Comparison of ENCODE assay signal across 22 cellular contexts in genomic region chr13:30479154-30479553, GRCh38. TPM values are rescaled to one million over a fixed set of nuclear protein-coding genes. Genes with fewer than 3 reads are reported as not detected.
A peak's percentile ranks its signal among the peaks of the same experiment; 100 is the strongest.
DNase-seq lines count a peak whose midpoint lies in the region; ATAC-seq, FAIRE-seq and TF ChIP-seq lines count a peak whose summit lies in the region.
"Had no signal": no experiment of that assay in that cellular context is flagged by ENCODE, and none has a peak within 500 bp of the region (broad histone marks: within the 10 kb centered on the region; RNA-seq: fewer than 3 reads in every experiment).

No MANE protein-coding gene starts in this region.

- H4K20me1 ChIP-seq in hepatocyte (ENCODE audit: insufficient read depth, poor library complexity, severe bottlenecking) = no peaks in the 10 kb centered on the region
- no peaks in the 10 kb centered on the region for H4K20me1 ChIP-seq in SK-N-SH (ENCODE audit: insufficient read depth)

- ATAC-seq in right lobe of liver = peak; percentile 89 to 91 (median 90)
- ATAC-seq: A549 had no signal

- POLR2A ChIA-PET in SK-N-SH (lab: Yijun Ruan, JAX) = no interaction called here

- H3K9me2 ChIP-seq in hepatocyte (replicated peaks; ENCODE audit: insufficient read depth) (no peaks in the 10 kb centered on the region), SK-N-SH (no peaks in the 10 kb centered on the region)

- intact Hi-C loops in right lobe of liver (cut with DNase I) = no loop called here
- intact Hi-C loops in ascending aorta (cut with DNase I) = no loop called here

- H3K4me1 ChIP-seq in HAP-1 (peaks cover 29% of the 10 kb centered on the region), hepatocyte (ENCODE audit: insufficient read depth) (peaks cover 14% of the 10 kb centered on the region), right lobe of liver (peaks cover 0 to 16% (median 0%) of the 10 kb centered on the region in 4 donors), small intestine (ENCODE audit: control insufficient read depth in 2 of 2, insufficient read depth in 1 of 2, low read depth in 1 of 2, low read length in 1 of 2) (peaks cover 0 to 2% of the 10 kb centered on the region in 2 donors), ascending aorta (no peaks in the 10 kb centered on the region), SK-N-SH (ENCODE audit: control insufficient read depth in 1 of 2, insufficient read depth in 2 of 2, low read depth in 1 of 2, low read length in 1 of 2) (no peaks in the 10 kb centered on the region)
- H3K4me1 ChIP-seq: A549 had no signal

- no peak for TF ChIP-seq POLR2A in right lobe of liver (IDR thresholded peaks at IDR 0.05)

- H3K4me2 ChIP-seq in hepatocyte (peak overlapping the region; percentile 61), SK-N-SH (no peak overlapping the region)
- H3K4me2 ChIP-seq: A549, KMS-11 had no signal

- no peak for TF ChIP-seq EP300 in SK-N-SH (IDR thresholded peaks at IDR 0.05; ENCODE audit: borderline replicate concordance in 1 of 2, low read depth in 1 of 2, low read length in 1 of 2)

- no peaks in the 10 kb centered on the region for H3K79me2 ChIP-seq in hepatocyte
- no peaks in the 10 kb centered on the region for H3K79me2 ChIP-seq in SK-N-SH (ENCODE audit: insufficient read depth)

- no peak overlapping the region for H3K9ac ChIP-seq in SK-N-SH
- H3K9ac ChIP-seq: KMS-11 had no signal

- H3K27me3 ChIP-seq in HAP-1 (ENCODE audit: low read depth) (no peaks in the 10 kb centered on the region), hepatocyte (no peaks in the 10 kb centered on the region), right lobe of liver (no peaks in the 10 kb centered on the region), small intestine (ENCODE audit: control insufficient read depth in 2 of 2, insufficient read depth in 2 of 2, low read length in 2 of 2) (no peaks in the 10 kb centered on the region), ascending aorta (no peaks in the 10 kb centered on the region), SK-N-SH (ENCODE audit: insufficient read depth) (no peaks in the 10 kb centered on the region)

- no peaks in the 10 kb centered on the region for H3K36me3 ChIP-seq in HAP-1 (replicated peaks)
- no peaks in the 10 kb centered on the region for H3K36me3 ChIP-seq in hepatocyte (replicated peaks; ENCODE audit: insufficient read depth, low read depth)
- no peaks in the 10 kb centered on the region for H3K36me3 ChIP-seq in right lobe of liver
- no peaks in the 10 kb centered on the region for H3K36me3 ChIP-seq in small intestine (ENCODE audit: control insufficient read depth in 2 of 2, insufficient read depth in 2 of 2, low read length in 2 of 2)
- H3K36me3 ChIP-seq in ascending aorta = no peaks in the 10 kb centered on the region
- no peaks in the 10 kb centered on the region for H3K36me3 ChIP-seq in SK-N-SH (replicated peaks in 1 of 2; ENCODE audit: control insufficient read depth in 1 of 2, insufficient read depth in 2 of 2, low read length in 1 of 2)

- no peak overlapping the region for H2AFZ ChIP-seq in hepatocyte
- H2AFZ ChIP-seq in SK-N-SH (ENCODE audit: low read depth) = no peak overlapping the region

- DNase-seq in HAP-1 (ENCODE audit: low spot score in 2 of 2) (peak; percentile 45 to 59), hepatocyte (ENCODE audit: low spot score) (peak; percentile 50), right lobe of liver (peak in 1 of 3 donors; percentile 63), small intestine (peak; percentile 53), ascending aorta (ENCODE audit: low spot score in 2 of 2) (no peak), SK-N-SH (no peak)
- no peak for DNase-seq in stimulated activated CD8-positive, alpha-beta memory T cell treated with anti-CD3 and anti-CD28 coated beads, Interleukin-4, amount 100 ng/mL, for 48 hours
- DNase-seq: DMS53; HFFc6; IMR-90; NCI-H1092 treated with DMSO at 0.1 percent for 48 hours; NCI-H1436 treated with DMSO at 0.1 percent for 48 hours; NCI-H1930; NCI-H774; NK-92 treated with Interleukin-12 subunit alpha and Interleukin-12 subunit beta, amount 100 ng/mL, for 24 hours; SIG-M5 had no signal

- H3K27ac ChIP-seq in hepatocyte (peak overlapping the region; percentile 87), right lobe of liver (peak overlapping the region in 2 of 3 donors; percentile 7 to 30), small intestine (ENCODE audit: low read depth in 1 of 2, low read length in 1 of 2) (no peak overlapping the region), ascending aorta (no peak overlapping the region), SK-N-SH (ENCODE audit: low read depth in 2 of 2, low read length in 1 of 2) (no peak overlapping the region)
- H3K27ac ChIP-seq: A549, KMS-11 had no signal

- no peak for TF ChIP-seq RAD21 in SK-N-SH (IDR thresholded peaks at IDR 0.05; ENCODE audit: low read length)

- no peaks in the 10 kb centered on the region for H3K9me3 ChIP-seq in HAP-1
- H3K9me3 ChIP-seq in hepatocyte (ENCODE audit: low read depth) = no peaks in the 10 kb centered on the region
- no peaks in the 10 kb centered on the region for H3K9me3 ChIP-seq in right lobe of liver
- H3K9me3 ChIP-seq in small intestine (ENCODE audit: control insufficient read depth, low read depth) = no peaks in the 10 kb centered on the region
- no peaks in the 10 kb centered on the region for H3K9me3 ChIP-seq in ascending aorta
- H3K9me3 ChIP-seq in SK-N-SH = no peaks in the 10 kb centered on the region
- H3K9me3 ChIP-seq: A549 had no signal

- no peak for FAIRE-seq in small intestine (lab: Jason Lieb, UNC)
- FAIRE-seq: A549, D721Med, H54 had no signal

- WGBS in hepatocyte (ENCODE audit: low lambda C conversion rate, missing lambda C conversion rate) = 21% methylated on average over 3 of the region's 3 CpGs
- 35% methylated on average over 3 of the region's 3 CpGs for WGBS in right lobe of liver (ENCODE audit: insufficient coverage, low coverage, low lambda C conversion rate, missing lambda C conversion rate)
- WGBS in small intestine, 3 donors = 12 to 60% (median 29%) methylated on average over 3 of the region's 3 CpGs
- whole genome bisulfite sequencing in SK-N-SH (ENCODE audit: low lambda C conversion rate) = 74% methylated on average over 3 of the region's 3 CpGs

- CTCF ChIA-PET in SK-N-SH (lab: Yijun Ruan, JAX) = no interaction called here

- in situ Hi-C loops in HAP-1 (cut with MboI; ENCODE audit: low sequenced_read_pairs) = no loop called here

- no peak for TF ChIP-seq CTCF in hepatocyte (IDR thresholded peaks at IDR 0.05; ENCODE audit: poor library complexity)
- no peak for TF ChIP-seq CTCF in right lobe of liver (IDR thresholded peaks at IDR 0.05)
- TF ChIP-seq CTCF in ascending aorta (IDR thresholded peaks at IDR 0.05) = no peak
- TF ChIP-seq CTCF in SK-N-SH (IDR thresholded peaks at IDR 0.05) = no peak

- no peaks in the 10 kb centered on the region for H3F3A ChIP-seq in SK-N-SH (replicated peaks; ENCODE audit: insufficient read depth)

- H3K4me3 ChIP-seq in HAP-1 (no peak overlapping the region), hepatocyte (no peak overlapping the region), right lobe of liver (no peak overlapping the region), small intestine (ENCODE audit: low read depth in 1 of 2, low read length in 2 of 2) (no peak overlapping the region), ascending aorta (no peak overlapping the region), SK-N-SH (ENCODE audit: low read depth in 2 of 2, low read length in 1 of 2) (no peak overlapping the region)
- H3K4me3 ChIP-seq: A549 had no signal

TF ChIP-seq in SK-N-SH, 30 proteins besides CTCF, POLR2A, EP300 and RAD21 (continues in another document):
- TF ChIP-seq CHD2 (IDR thresholded peaks at IDR 0.05; ENCODE audit: low read length, partially characterized antibody) (no peak), SMC3 (IDR thresholded peaks at IDR 0.05; ENCODE audit: low read depth, low read length) (no peak), SIN3A (IDR thresholded peaks at IDR 0.05; ENCODE audit: borderline replicate concordance, low read depth, low read length) (no peak), NFIC (IDR thresholded peaks at IDR 0.05; ENCODE audit: borderline replicate concordance) (no peak), RCOR1 (IDR thresholded peaks at IDR 0.05; ENCODE audit: low read length) (no peak), MEF2A (IDR thresholded peaks at IDR 0.05; ENCODE audit: borderline replicate concordance, low read depth) (no peak), MXI1 (IDR thresholded peaks at IDR 0.05; ENCODE audit: low read depth, low read length) (no peak), TCF12 (IDR thresholded peaks at IDR 0.05) (no peak), RXRA (IDR thresholded peaks at IDR 0.05; ENCODE audit: borderline replicate concordance, low read depth) (no peak), YY1 (IDR thresholded peaks at IDR 0.05; ENCODE audit: low read depth) (no peak), MAX (IDR thresholded peaks at IDR 0.05; ENCODE audit: low read depth) (no peak), FOXM1 (IDR thresholded peaks at IDR 0.05; ENCODE audit: low read depth) (no peak), USF2 (IDR thresholded peaks at IDR 0.05; ENCODE audit: borderline replicate concordance, low read depth, low read length) (no peak), ELF1 (IDR thresholded peaks at IDR 0.05) (no peak), POLR2AphosphoS5 (IDR thresholded peaks at IDR 0.05; ENCODE audit: low read depth, low read length) (no peak)

RNA-seq across cellular contexts. Expression of gene HMGB1, which starts 13.4 kb away (rescaled TPM):
- 372 and 394 TPM in 2 replicates for total RNA-seq in hepatocyte
- 416 and 429 TPM in 2 replicates for polyA plus RNA-seq in hepatocyte
- total RNA-seq in right lobe of liver = 100 to 1,000 TPM in 3 of 6 experiments, 10 to 100 TPM in 3; 80.6 to 167 (median 107) TPM
- 100 to 1,000 TPM; 244 to 598 (median 277) TPM for polyA plus RNA-seq in small intestine
- total RNA-seq in ascending aorta = 135 TPM
- 166 and 193 TPM in 2 replicates for polyA plus RNA-seq in SK-N-SH (2012; rRNA removed)
- 261 and 301 TPM in 2 replicates for polyA plus RNA-seq in SK-N-SH (2012; cell fraction: cytosol; rRNA removed)
- polyA plus RNA-seq in SK-N-SH (2012; cell fraction: nucleus; rRNA removed) = 122 and 230 TPM in 2 replicates

RNA-seq across cellular contexts. Expression of gene UBE2L5, which starts 56.9 kb away (rescaled TPM):
- total RNA-seq in hepatocyte (not detected in 2 replicates), right lobe of liver (not detected), ascending aorta (not detected)
- polyA plus RNA-seq in hepatocyte (not detected in 2 replicates), small intestine (not detected), SK-N-SH (2012; rRNA removed) (0.02 and 0.15 TPM in 2 replicates)
- polyA plus RNA-seq in SK-N-SH (2012; cell fraction: cytosol; rRNA removed) = 0.10 and 0.15 TPM in 2 replicates
- 0.18 and 0.33 TPM in 2 replicates for polyA plus RNA-seq in SK-N-SH (2012; cell fraction: nucleus; rRNA removed)
- total RNA-seq: NCI-H460 had no signal
- polyA plus RNA-seq: CD14-positive monocyte, IMR-90 had no signal

Comparison
In these comparisons a context has a peak if more than half of its experiments do, and no peak if none do; other contexts are left out.
1. DNase-seq: peak in HAP-1 (2 of 2), hepatocyte (single experiment) and small intestine (single experiment); none in ascending aorta (0 of 2), SK-N-SH (single experiment) and stimulated activated CD8-positive, alpha-beta memory T cell treated with anti-CD3 and anti-CD28 coated beads, Interleukin-4, amount 100 ng/mL, for 48 hours (single experiment).
2. H3K27ac ChIP-seq: peak in hepatocyte (single experiment) and right lobe of liver (2 of 3); none in small intestine (0 of 2), ascending aorta (0 of 2) and SK-N-SH (0 of 2).